In the genomic region with DNA sequence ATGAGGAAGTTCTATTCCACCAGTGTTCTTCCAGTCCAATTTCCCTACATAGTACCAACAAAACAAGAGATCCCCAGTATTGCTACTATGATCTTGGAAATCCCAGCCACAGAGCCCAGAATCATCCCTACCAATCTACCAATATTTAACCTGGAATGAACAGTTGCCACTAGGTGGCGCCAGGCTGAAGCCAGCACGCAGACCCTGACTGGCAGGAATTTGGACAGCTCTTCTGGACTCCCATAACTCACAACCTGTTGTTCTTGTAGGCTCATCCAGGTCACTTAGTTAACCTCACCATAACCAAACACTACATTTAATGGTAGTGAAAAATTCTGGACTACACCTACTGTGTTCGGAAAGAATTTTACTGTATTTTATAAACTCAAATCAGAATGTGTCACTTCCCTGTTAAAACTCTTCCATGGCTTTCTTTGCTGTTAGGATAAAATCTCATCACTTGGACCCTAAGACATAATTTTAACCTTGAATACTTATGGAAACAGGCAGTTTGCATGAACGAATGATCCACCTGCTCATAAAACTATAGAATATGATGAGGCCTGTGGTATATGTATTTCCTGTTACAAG, we compare ENCODE assay signal across 8 cellular contexts. TPM values are rescaled to one million over a fixed set of nuclear protein-coding genes. Genes with fewer than 3 reads are reported as not detected.
DNase-seq lines count a peak whose midpoint lies in the region; ATAC-seq, FAIRE-seq and TF ChIP-seq lines count a peak whose summit lies in the region.

No MANE protein-coding gene starts in this region.

- no peak overlapping the region for H3K9ac ChIP-seq in adipocyte (ENCODE audit: low read length)

- H3K27me3 ChIP-seq in adipocyte (replicated peaks; ENCODE audit: control insufficient read depth, insufficient read depth, low read length) (peaks cover 6% of the 10 kb centered on the region), left ventricle myocardium inferior (ENCODE audit: low read depth) (peaks cover 8% of the 10 kb centered on the region), gastrocnemius medialis (no peaks in the 10 kb centered on the region)

- ATAC-seq in gastrocnemius medialis = no peak

- no peak overlapping the region for H3K27ac ChIP-seq in left ventricle myocardium inferior (replicated peaks)
- no peak overlapping the region for H3K27ac ChIP-seq in gastrocnemius medialis

- in situ Hi-C loops in SK-MEL-5 (cut with HindIII; ENCODE audit: low pct_unique_long_range_greater_than_20kb, low sequenced_read_pairs) (no loop called here), gastrocnemius medialis (cut with MboI; ENCODE audit: low sequenced_read_pairs in 4 of 4) (no loop called here)

- FAIRE-seq in H54 (lab: Jason Lieb, UNC) = peak; percentile 94

- intact Hi-C loops in left ventricle myocardium inferior (cut with micrococcal nuclease) (loop anchor here (5.0 kb wide), 1 partner anchor 187 kb away; the partner anchor contains the start of gene SCN3A), gastrocnemius medialis (cut with DNase I; ENCODE audit: low total_unique reads) (loop anchor here (5.0 kb wide), 1 partner anchor 187 kb away; the partner anchor contains the start of gene SCN3A)

- TF ChIP-seq POLR2A in H54 (IDR thresholded peaks at IDR 0.05; ENCODE audit: low read depth, low read length) = no peak
- no peak for TF ChIP-seq POLR2A in gastrocnemius medialis (IDR thresholded peaks at IDR 0.05)

- peak; percentile 88 for TF ChIP-seq CTCF in GM10266 (IDR thresholded peaks at IDR 0.05; ENCODE audit: control insufficient read depth, insufficient read depth, low read depth, missing control alignments)
- peak; percentile 90 for TF ChIP-seq CTCF in left ventricle myocardium inferior (IDR thresholded peaks at IDR 0.05; ENCODE audit: borderline replicate concordance)
- peak in 3 of 5 experiments; percentile 44 to 75 (median 73) for TF ChIP-seq CTCF in gastrocnemius medialis (IDR thresholded peaks at IDR 0.05 in 4 of 5, conservative IDR thresholded peaks at IDR 0.05 in 1 of 5)

- H3K4me1 ChIP-seq in adipocyte (ENCODE audit: control insufficient read depth, insufficient read depth, low read length) (no peaks in the 10 kb centered on the region), left ventricle myocardium inferior (peaks cover 7% of the 10 kb centered on the region), gastrocnemius medialis (no peaks in the 10 kb centered on the region)

- H3K36me3 ChIP-seq in adipocyte (ENCODE audit: control insufficient read depth, insufficient read depth, low read length, severe bottlenecking) (no peaks in the 10 kb centered on the region), left ventricle myocardium inferior (no peaks in the 10 kb centered on the region), gastrocnemius medialis (no peaks in the 10 kb centered on the region)

- H3K4me3 ChIP-seq in adipocyte (ENCODE audit: low read length) = no peak overlapping the region
- H3K4me3 ChIP-seq in left ventricle myocardium inferior = no peak overlapping the region
- H3K4me3 ChIP-seq in gastrocnemius medialis = no peak overlapping the region

- DNase-seq in GM10266 (ENCODE audit: extremely low spot score) (peak; percentile 53), H54 (ENCODE audit: insufficient read length, low spot score) (peak; percentile 39), M059J (ENCODE audit: low read depth) (peak; percentile 62), SK-MEL-5 (ENCODE audit: low read depth, low spot score) (peak; percentile 77), adipocyte (ENCODE audit: low read depth) (peak; percentile 89), left ventricle myocardium inferior (peak; percentile 37), gastrocnemius medialis (no peak), middle frontal gyrus (ENCODE audit: extremely low spot score, low spot score) (no peak)

- H3K9me3 ChIP-seq in adipocyte (ENCODE audit: control insufficient read depth, low read length) = no peaks in the 10 kb centered on the region
- no peaks in the 10 kb centered on the region for H3K9me3 ChIP-seq in left ventricle myocardium inferior (replicated peaks)
- H3K9me3 ChIP-seq in gastrocnemius medialis = no peaks in the 10 kb centered on the region

RNA-seq across cellular contexts. Expression of gene SLC38A11, which starts 59.8 kb away (rescaled TPM):
- 0.44 and 0.62 TPM in 2 replicates for total RNA-seq in M059J (2014; rRNA removed; shearing (Covaris generic))
- total RNA-seq in SK-MEL-5 (2014; rRNA removed; shearing (Covaris generic)) = not detected in 2 replicates
- not detected in 2 replicates for polyA plus RNA-seq in SK-MEL-5 (2015; cell fraction: cytosol; rRNA removed)
- polyA plus RNA-seq in SK-MEL-5 (2015; cell fraction: nucleus; rRNA removed) = 0.19 and 0.45 TPM in 2 replicates
- total RNA-seq in left ventricle myocardium inferior = 0.33 TPM
- total RNA-seq in gastrocnemius medialis = 1 to 10 TPM in 1 of 4 donors, under 1 TPM in 2, not detected in 1; 0.20 to 2.8 (median 0.78) TPM

Comparison
In these comparisons a context has a peak if more than half of its experiments do, and no peak if none do; other contexts are left out.
1. DNase-seq: peak in GM10266 (single experiment), H54 (single experiment), M059J (single experiment), SK-MEL-5 (single experiment), adipocyte (single experiment) and left ventricle myocardium inferior (single experiment); none in gastrocnemius medialis (0 of 2) and middle frontal gyrus (single experiment).
2. Peak in every context shown above with its lines, with median percentiles within 50 percentile points of each other: CTCF ChIP-seq.